Comparison of ENCODE assay signal across 2 cellular contexts in genomic region chrX:109672239-109672638, GRCh38.
TF ChIP-seq lines count a peak whose summit lies in the region.

No MANE protein-coding gene starts in this region.

TF ChIP-seq in K562, 482 proteins besides CTCF, POLR2A, EP300 and RAD21 (continued from another document):
- TF ChIP-seq UBTF (IDR thresholded peaks at IDR 0.05; ENCODE audit: borderline replicate concordance in 1 of 2, low read depth in 2 of 2, low read length in 2 of 2): no peak
- peak; percentile 80 for TF ChIP-seq TCF3 (CRISPR knock-in tag; IDR thresholded peaks at IDR 0.05)
- TF ChIP-seq HNRNPK (IDR thresholded peaks at IDR 0.05; ENCODE audit: low read depth, low read length, poor library complexity, severe bottlenecking): no peak
- peak; percentile 70 for TF ChIP-seq CBFA2T3 (IDR thresholded peaks at IDR 0.05)
- no peak for TF ChIP-seq ZNF583 (CRISPR knock-in tag; IDR thresholded peaks at IDR 0.05)
- no peak for TF ChIP-seq RBM17 (IDR thresholded peaks at IDR 0.05; ENCODE audit: borderline replicate concordance, low read depth, low read length)
- 0 out of 2 replicates have a peak, but pooled peaks have one; percentile 23 for TF ChIP-seq FOSL1 (tag; conservative IDR thresholded peaks at IDR 0.05)
- no peak for TF ChIP-seq SP2 (IDR thresholded peaks at IDR 0.05; ENCODE audit: extremely low read depth, low read depth, low read length, poor library complexity, severe bottlenecking)
- no peak for TF ChIP-seq NONO (IDR thresholded peaks at IDR 0.05; ENCODE audit: low read depth in 2 of 2, low read length in 1 of 2)
- TF ChIP-seq CREBBP (IDR thresholded peaks at IDR 0.05; ENCODE audit: low read depth, low read length): no peak
- no peak for TF ChIP-seq ZBTB2 (IDR thresholded peaks at IDR 0.05)
- peak; percentile 46; the same call in 1 of the 2 replicates for TF ChIP-seq TAL1 (IDR thresholded peaks at IDR 0.05)
- TF ChIP-seq U2AF2 (optimal IDR thresholded peaks at IDR 0.05; ENCODE audit: low read depth, low read length): no peak
- TF ChIP-seq ARID1B (IDR thresholded peaks at IDR 0.05): peak; percentile 45

TF ChIP-seq in SK-N-SH treated with all-trans-retinoic acid at 6 μM for 48 hours, 23 proteins besides CTCF, POLR2A, EP300 and RAD21 (continued from another document):
- TF ChIP-seq POU6F1 (CRISPR knock-in tag; IDR thresholded peaks at IDR 0.05; ENCODE audit: borderline replicate concordance, low read depth): no peak
- no peak for TF ChIP-seq CREB5 (CRISPR knock-in tag; IDR thresholded peaks at IDR 0.05; ENCODE audit: low read depth)
- TF ChIP-seq ZNF8 (CRISPR knock-in tag; IDR thresholded peaks at IDR 0.05): no peak
- no peak for TF ChIP-seq CSRNP3 (CRISPR knock-in tag; IDR thresholded peaks at IDR 0.05)
- no peak for TF ChIP-seq TOX (CRISPR knock-in tag; IDR thresholded peaks at IDR 0.05; ENCODE audit: borderline replicate concordance)
- no peak for TF ChIP-seq SNAI2 (CRISPR knock-in tag; IDR thresholded peaks at IDR 0.05)
- no peak for TF ChIP-seq ZNF70 (CRISPR knock-in tag; IDR thresholded peaks at IDR 0.05)
